1 cellular context compared by ENCODE assay signal in genomic region chr9:124242331-124243194, GRCh38.
A peak's percentile ranks its signal among the peaks of the same experiment; 100 is the strongest.
TF ChIP-seq lines count a peak whose summit lies in the region.

No MANE protein-coding gene starts in this region.

TF ChIP-seq in GM12878, 131 proteins besides CTCF, POLR2A, EP300 and RAD21 (continued from another document and continues in another):
- TF ChIP-seq NRF1 (conservative IDR thresholded peaks at IDR 0.05; ENCODE audit: low read depth, low read length), result no peak
- TF ChIP-seq TCF12 (IDR thresholded peaks at IDR 0.05; ENCODE audit: low read depth, low read length), result 0 out of 2 replicates have a peak, but pooled peaks have one; percentile 44
- no peak for TF ChIP-seq JUNB (IDR thresholded peaks at IDR 0.05)
- no peak for TF ChIP-seq ZSCAN29 (IDR thresholded peaks at IDR 0.05)
- TF ChIP-seq EGR1 (IDR thresholded peaks at IDR 0.05; ENCODE audit: borderline replicate concordance in 1 of 2, low read depth in 2 of 2, low read length in 2 of 2), result 0 out of 3 replicates have a peak, but pooled peaks of 1 of the 2 experiments have one; percentile 47
- no peak for TF ChIP-seq LARP7 (IDR thresholded peaks at IDR 0.05)
- no peak for TF ChIP-seq SREBF2 (IDR thresholded peaks at IDR 0.05; ENCODE audit: low read length)
- TF ChIP-seq FOS (IDR thresholded peaks at IDR 0.05; ENCODE audit: borderline replicate concordance, extremely low read depth, insufficient read length), result no peak
- TF ChIP-seq NR2C2 (IDR thresholded peaks at IDR 0.05; ENCODE audit: borderline replicate concordance, control insufficient read depth, insufficient read length, low read depth), result no peak
- no peak for TF ChIP-seq CREM (IDR thresholded peaks at IDR 0.05; ENCODE audit: low read depth)
- TF ChIP-seq KDM1A (IDR thresholded peaks at IDR 0.05; ENCODE audit: borderline replicate concordance), result no peak
- TF ChIP-seq PRDM15 (CRISPR knock-in tag; IDR thresholded peaks at IDR 0.05), result no peak
- TF ChIP-seq ATF7 (IDR thresholded peaks at IDR 0.05; ENCODE audit: low read depth), result no peak
- TF ChIP-seq SPI1 (IDR thresholded peaks at IDR 0.05; ENCODE audit: borderline replicate concordance, insufficient read depth, low read depth, low read length), result no peak
- TF ChIP-seq CUX1 (IDR thresholded peaks at IDR 0.05; ENCODE audit: insufficient replicate concordance, low read depth, low read length), result no peak
- TF ChIP-seq ZBTB33 (IDR thresholded peaks at IDR 0.05), result no peak
- TF ChIP-seq HCFC1 (IDR thresholded peaks at IDR 0.05; ENCODE audit: low read length), result no peak
- no peak for TF ChIP-seq STAT3 (IDR thresholded peaks at IDR 0.05; ENCODE audit: low read depth, low read length)
- TF ChIP-seq ZBED1 (IDR thresholded peaks at IDR 0.05; ENCODE audit: borderline replicate concordance), result no peak
- TF ChIP-seq CEBPZ (IDR thresholded peaks at IDR 0.05; ENCODE audit: low read depth, low read length), result no peak
- TF ChIP-seq BCL11A (IDR thresholded peaks at IDR 0.05; ENCODE audit: low read depth, low read length), result no peak
- TF ChIP-seq BHLHE40 (IDR thresholded peaks at IDR 0.05; ENCODE audit: borderline replicate concordance in 1 of 2, low read depth in 2 of 2, low read length in 1 of 2), result no peak
- no peak for TF ChIP-seq YBX1 (IDR thresholded peaks at IDR 0.05)
- TF ChIP-seq MTA3 (IDR thresholded peaks at IDR 0.05; ENCODE audit: borderline replicate concordance, low read length), result 0 out of 2 replicates have a peak, but pooled peaks have one; percentile 23
- no peak for TF ChIP-seq RCOR1 (conservative IDR thresholded peaks at IDR 0.05; ENCODE audit: low read depth, low read length)
- no peak for TF ChIP-seq ZNF384 (IDR thresholded peaks at IDR 0.05; ENCODE audit: borderline replicate concordance, low read depth, low read length)
- TF ChIP-seq ATF3 (IDR thresholded peaks at IDR 0.05; ENCODE audit: borderline replicate concordance, extremely low read depth, low read depth, low read length), result no peak
- no peak for TF ChIP-seq NR2F1 (conservative IDR thresholded peaks at IDR 0.05)
- TF ChIP-seq EED (IDR thresholded peaks at IDR 0.05; ENCODE audit: low read depth), result peak; percentile 80
- no peak for TF ChIP-seq HDAC2 (IDR thresholded peaks at IDR 0.05)
- TF ChIP-seq RELB (IDR thresholded peaks at IDR 0.05; ENCODE audit: low read depth), result no peak
- no peak for TF ChIP-seq ZZZ3 (IDR thresholded peaks at IDR 0.05; ENCODE audit: control insufficient read depth, insufficient read length, low read depth)
- TF ChIP-seq CBX3 (IDR thresholded peaks at IDR 0.05; ENCODE audit: borderline replicate concordance, low read depth), result no peak
- TF ChIP-seq KLF5 (IDR thresholded peaks at IDR 0.05; ENCODE audit: partially characterized antibody), result no peak
- no peak for TF ChIP-seq NKRF (conservative IDR thresholded peaks at IDR 0.05)
- TF ChIP-seq ETV6 (conservative IDR thresholded peaks at IDR 0.05 in 1 of 2, IDR thresholded peaks at IDR 0.05 in 1 of 2; ENCODE audit: borderline replicate concordance in 1 of 2, low read depth in 1 of 2), result peak in 1 of 2 experiments; percentile 89; a peak in 2 of 4 replicates
- no peak for TF ChIP-seq MYC (IDR thresholded peaks at IDR 0.05; ENCODE audit: insufficient read depth, insufficient read length, insufficient replicate concordance, low read length, severe bottlenecking)
- no peak for TF ChIP-seq USF1 (IDR thresholded peaks at IDR 0.05; ENCODE audit: borderline replicate concordance, extremely low read length, insufficient read depth, low read depth, low read length)
- TF ChIP-seq CHD1 (IDR thresholded peaks at IDR 0.05; ENCODE audit: low read depth, low read length), result no peak
- no peak for TF ChIP-seq YY1 (IDR thresholded peaks at IDR 0.05; ENCODE audit: low read depth, low read length)
- no peak for TF ChIP-seq RFX5 (IDR thresholded peaks at IDR 0.05; ENCODE audit: low read depth, low read length)
- no peak for TF ChIP-seq GATAD2B (conservative IDR thresholded peaks at IDR 0.05; ENCODE audit: low read depth)
